8 cellular contexts compared by ENCODE assay signal in the genomic region with DNA sequence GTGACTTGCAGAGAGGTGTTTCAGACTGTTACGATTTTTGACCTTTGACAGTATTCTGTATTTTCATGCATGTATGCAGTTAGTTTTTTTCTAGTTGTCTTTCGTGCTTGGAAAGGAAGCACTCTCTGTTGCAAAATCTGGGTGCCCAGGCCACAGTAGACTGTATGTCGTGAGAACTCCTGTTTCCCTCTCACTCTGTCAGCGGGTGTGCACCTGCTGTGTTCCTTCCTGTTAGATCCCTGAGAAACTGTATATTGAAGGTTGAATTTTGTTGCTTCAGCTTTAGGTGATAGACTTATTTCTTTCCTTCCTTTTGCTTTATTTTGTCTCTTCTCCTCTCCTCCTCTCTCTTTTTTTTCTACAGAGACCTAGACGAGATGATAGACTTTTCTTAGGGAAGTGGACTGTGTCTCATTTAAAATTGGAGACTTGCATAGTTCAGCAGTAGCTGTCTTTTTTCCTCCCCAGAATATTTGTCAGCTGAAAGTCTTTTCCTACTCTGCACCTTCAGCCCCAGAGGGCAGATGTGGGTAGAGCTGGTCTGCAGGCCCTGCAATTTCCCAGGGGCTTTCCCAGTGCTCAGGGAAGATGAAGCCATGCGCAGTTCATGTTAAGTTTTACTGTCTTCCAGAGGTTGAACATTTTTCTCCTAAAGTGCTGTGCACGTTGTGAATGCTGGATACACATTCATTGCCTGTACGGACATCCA. TPM values are rescaled to one million over a fixed set of nuclear protein-coding genes. Genes with fewer than 3 reads are reported as not detected.
A peak's percentile ranks its signal among the peaks of the same experiment; 100 is the strongest.
DNase-seq lines count a peak whose midpoint lies in the region; ATAC-seq and TF ChIP-seq lines count a peak whose summit lies in the region.

No MANE protein-coding gene starts in this region.

- peak; percentile 18 for DNase-seq in ACHN
- DNase-seq in HAP-1 (ENCODE audit: low spot score in 2 of 2) = peak; percentile 21 to 33
- DNase-seq in dorsolateral prefrontal cortex = no peak
- no peak for DNase-seq in upper lobe of left lung

- H3K4me1 ChIP-seq in HAP-1 (peaks cover 19% of the 10 kb centered on the region), muscle layer of colon (ENCODE audit: insufficient read depth, low read length) (peaks cover 22% of the 10 kb centered on the region), upper lobe of left lung (peaks cover 21 to 55% (median 31%) of the 10 kb centered on the region in 4 donors)

- peak overlapping the region; percentile 88 for H3K27ac Mint-ChIP-seq in T-helper 1 cell treated with Interleukin-12 subunit alpha and Interleukin-12 subunit beta and Interleukin-4 antibody, amounts not matched to agents 30 μg/mL and 1 μg/mL, for 36 hours

- TF ChIP-seq POLR2A in upper lobe of left lung (IDR thresholded peaks at IDR 0.05) = no peak

- H3K4me3 Mint-ChIP-seq in T-helper 1 cell treated with Interleukin-12 subunit alpha and Interleukin-12 subunit beta and Interleukin-4 antibody, amounts not matched to agents 30 μg/mL and 1 μg/mL, for 36 hours = peak overlapping the region; percentile 90

- H3K36me3 Mint-ChIP-seq in T-helper 1 cell treated with Interleukin-12 subunit alpha and Interleukin-12 subunit beta and Interleukin-4 antibody, amounts not matched to agents 30 μg/mL and 1 μg/mL, for 36 hours (ENCODE audit: low read depth) = peaks cover 14% of the 10 kb centered on the region

- intact Hi-C loops in dorsolateral prefrontal cortex (cut with DNase I) = no loop called here

- H3K4me1 Mint-ChIP-seq in T-helper 1 cell treated with Interleukin-12 subunit alpha and Interleukin-12 subunit beta and Interleukin-4 antibody, amounts not matched to agents 30 μg/mL and 1 μg/mL, for 36 hours (ENCODE audit: low read depth) = peaks cover 53% of the 10 kb centered on the region

- no peaks in the 10 kb centered on the region for H3K9me3 Mint-ChIP-seq in T-helper 1 cell treated with Interleukin-12 subunit alpha and Interleukin-12 subunit beta and Interleukin-4 antibody, amounts not matched to agents 30 μg/mL and 1 μg/mL, for 36 hours

- H3K36me3 ChIP-seq in HAP-1 (replicated peaks) = peaks cover 3% of the 10 kb centered on the region; the same call in 1 of the 2 replicates
- H3K36me3 ChIP-seq in muscle layer of colon (ENCODE audit: insufficient read depth, low read length) = no peaks in the 10 kb centered on the region
- H3K36me3 ChIP-seq in upper lobe of left lung = no peaks in the 10 kb centered on the region

- H3K4me3 ChIP-seq in HAP-1 = peak overlapping the region; percentile 74
- H3K4me3 ChIP-seq in dorsolateral prefrontal cortex = peak overlapping the region; percentile 52 to 98 (median 90)
- peak overlapping the region in 1 of 2 donors; percentile 75 for H3K4me3 ChIP-seq in muscle layer of colon (ENCODE audit: low read depth in 1 of 2, low read length in 2 of 2)
- H3K4me3 ChIP-seq in upper lobe of left lung = peak overlapping the region; percentile 75 to 99 (median 94)

- H3K27ac ChIP-seq in dorsolateral prefrontal cortex = peak overlapping the region in 56 of 59 donors; percentile 2 to 99 (median 88)
- H3K27ac ChIP-seq in muscle layer of colon (ENCODE audit: low read depth, low read length) = peak overlapping the region; percentile 80
- H3K27ac ChIP-seq in upper lobe of left lung = peak overlapping the region; percentile 91 to 97 (median 96)

- TF ChIP-seq EP300 in upper lobe of left lung (IDR thresholded peaks at IDR 0.05) = no peak

- WGBS in upper lobe of left lung, 2 donors = 15 to 16% methylated on average over 8 of the region's 8 CpGs

- H3K9ac ChIP-seq in muscle layer of colon (ENCODE audit: low read length) = peak overlapping the region; percentile 57

- H3K9me3 ChIP-seq in HAP-1 (no peaks in the 10 kb centered on the region), muscle layer of colon (ENCODE audit: low read length) (no peaks in the 10 kb centered on the region), upper lobe of left lung (no peaks in the 10 kb centered on the region)

- no peaks in the 10 kb centered on the region for H3K27me3 Mint-ChIP-seq in T-helper 1 cell treated with Interleukin-12 subunit alpha and Interleukin-12 subunit beta and Interleukin-4 antibody, amounts not matched to agents 30 μg/mL and 1 μg/mL, for 36 hours (ENCODE audit: low read depth)

- H3K27me3 ChIP-seq in HAP-1 (ENCODE audit: low read depth) = no peaks in the 10 kb centered on the region
- H3K27me3 ChIP-seq in dorsolateral prefrontal cortex = no peaks in the 10 kb centered on the region
- H3K27me3 ChIP-seq in muscle layer of colon (ENCODE audit: control insufficient read depth in 1 of 2, insufficient read depth in 2 of 2, low read length in 2 of 2) = no peaks in the 10 kb centered on the region
- H3K27me3 ChIP-seq in upper lobe of left lung = no peaks in the 10 kb centered on the region

- ATAC-seq in upper lobe of left lung (ENCODE audit: low FRiP score in 2 of 2) (no peak), HG03460 (IDR thresholded peaks at IDR 0.05; ENCODE audit: unreplicated experiment) (no peak), HG02571 (IDR thresholded peaks at IDR 0.05; ENCODE audit: unreplicated experiment) (no peak)

- TF ChIP-seq CTCF in dorsolateral prefrontal cortex (IDR thresholded peaks at IDR 0.05 in 54 of 56, conservative IDR thresholded peaks at IDR 0.05 in 2 of 56; ENCODE audit: low read depth in 1 of 56, partially characterized antibody in 56 of 56) (no peak), upper lobe of left lung (IDR thresholded peaks at IDR 0.05) (no peak)

- in situ Hi-C loops in ACHN (cut with HindIII; ENCODE audit: low pct_ligation_motif_present, low pct_unique_long_range_greater_than_20kb, low sequenced_read_pairs) = no loop called here
- in situ Hi-C loops in HAP-1 (cut with MboI; ENCODE audit: low sequenced_read_pairs) = no loop called here

RNA-seq across cellular contexts. Expression of gene TRAPPC10, which starts 1.4 kb away (rescaled TPM):
- total RNA-seq in dorsolateral prefrontal cortex (100 to 1,000 TPM in 1 of 120 experiments, 10 to 100 TPM in 119; 49.1 to 103 (median 69.3) TPM), upper lobe of left lung (10 to 100 TPM; 36.3 to 46.8 (median 43.4) TPM)

Comparison
In these comparisons a context has a peak if more than half of its experiments do, and no peak if none do; other contexts are left out.
1. DNase-seq: peak in ACHN (single experiment) and HAP-1 (2 of 2); none in dorsolateral prefrontal cortex (0 of 10) and upper lobe of left lung (0 of 2).
2. Peak in every context shown above with its lines, with median percentiles within 50 percentile points of each other: H3K27ac ChIP-seq.